In genomic region chr2:190408538-190409271, GRCh38 we compare ENCODE assay signal across 8 cellular contexts. TPM values are rescaled to one million over a fixed set of nuclear protein-coding genes. Genes with fewer than 3 reads are reported as not detected.
DNase-seq lines count a peak whose midpoint lies in the region; ATAC-seq, FAIRE-seq and TF ChIP-seq lines count a peak whose summit lies in the region.

No MANE protein-coding gene starts in this region.

- H3K79me2 ChIP-seq in GM23338 (replicated peaks; ENCODE audit: insufficient read depth) (no peaks in the 10 kb centered on the region), GM12878 (ENCODE audit: control insufficient read depth, insufficient read depth, low read length) (peaks cover 32% of the 10 kb centered on the region)

- H3K27ac ChIP-seq in GM23338 (ENCODE audit: low read depth), result no peak overlapping the region
- H3K27ac ChIP-seq in GM12878 (ENCODE audit: control insufficient read depth, insufficient read depth), result peak overlapping the region; percentile 83
- no peak overlapping the region for H3K27ac ChIP-seq in iPS-20b (ENCODE audit: low read length)
- peak overlapping the region; percentile 82 to 98 (median 94) for H3K27ac ChIP-seq in skin epidermis

- H3K4me1 ChIP-seq in GM23338 (ENCODE audit: insufficient read depth) (peaks cover 39% of the 10 kb centered on the region), GM12878 (ENCODE audit: control insufficient read depth, insufficient read depth, low read length) (peaks cover 4% of the 10 kb centered on the region), iPS-20b (ENCODE audit: insufficient read depth, low read length) (peaks cover 9% of the 10 kb centered on the region; the same call in 1 of the 2 replicates)

- SMC1A ChIA-PET in GM12878 (lab: Charles Lee; ENCODE audit: uncharacterized antibody, unreplicated experiment), result interaction anchor here (0.7 to 1.4 kb wide), 7 partner anchors 13 to 244 kb away, joined by 3 read pairs; no protein-coding TSS in a partner anchor

- TF ChIP-seq POLR2A in GM12878 (IDR thresholded peaks at IDR 0.05; ENCODE audit: low read depth, low read length), result peak; percentile 82

- H3K4me3 Mint-ChIP-seq in GM23338, result peak overlapping the region; percentile 78

- H3K27me3 ChIP-seq in GM23338 (ENCODE audit: insufficient read depth) (peaks cover 48% of the 10 kb centered on the region), GM12878 (replicated peaks in 1 of 2; ENCODE audit: control insufficient read depth in 2 of 2, insufficient read depth in 2 of 2, low read length in 1 of 2) (no peaks in the 10 kb centered on the region), iPS-20b (ENCODE audit: insufficient read depth, low read length) (peaks cover 50% of the 10 kb centered on the region)

- H3K9me3 ChIP-seq in GM12878 (replicated peaks; ENCODE audit: control insufficient read depth, insufficient read depth, low read length) (no peaks in the 10 kb centered on the region), iPS-20b (ENCODE audit: insufficient read depth, low read depth, low read length) (no peaks in the 10 kb centered on the region)

- peaks cover 7% of the 10 kb centered on the region for H3K27me3 Mint-ChIP-seq in GM23338 (ENCODE audit: insufficient read depth, low read depth, poor library complexity)

- ATAC-seq in GM23338 (peak; percentile 62), GM12878 (peak; percentile 66)

- H3K4me3 ChIP-seq in GM08714 (ENCODE audit: low read length) (peak overlapping the region; percentile 86), GM23338 (peak overlapping the region; percentile 90), LNCaP clone FGC (ENCODE audit: low read depth, low read length) (peak overlapping the region; percentile 61), GM12878 (peak overlapping the region; percentile 77), iPS-20b (ENCODE audit: low read length) (peak overlapping the region; percentile 77), skin epidermis (peak overlapping the region; percentile 55 to 85 (median 75))

- in situ Hi-C loops in GM12878 (cut with MboI), result no loop called here

- peak overlapping the region; percentile 99 for H2AFZ ChIP-seq in GM23338
- H2AFZ ChIP-seq in GM12878 (ENCODE audit: control insufficient read depth, low read depth, low read length), result peak overlapping the region; percentile 80

- H3F3A ChIP-seq in GM23338 (replicated peaks; ENCODE audit: low read depth), result no peaks in the 10 kb centered on the region

- H4K20me1 ChIP-seq in GM23338 (replicated peaks; ENCODE audit: insufficient read depth) (no peaks in the 10 kb centered on the region), GM12878 (ENCODE audit: control insufficient read depth, insufficient read depth) (no peaks in the 10 kb centered on the region)

- H3K9ac ChIP-seq in GM12878 (ENCODE audit: control insufficient read depth, insufficient read depth, low read length) (peak overlapping the region; percentile 96), iPS-20b (ENCODE audit: low read depth, low read length) (peak overlapping the region; percentile 27; the same call in 1 of the 2 replicates)

- H3K4me2 ChIP-seq in GM23338 (peak overlapping the region; percentile 98), GM12878 (ENCODE audit: control insufficient read depth, insufficient read depth) (peak overlapping the region; percentile 81)

- TF ChIP-seq RAD21 in GM12878 (IDR thresholded peaks at IDR 0.05; ENCODE audit: insufficient read depth, low read depth, low read length), result no peak

- no peaks in the 10 kb centered on the region for H3K36me3 ChIP-seq in GM23338 (ENCODE audit: insufficient read depth)
- 0 out of 4 replicates have a peak, but pooled peaks cover 0 to 2% of the 10 kb centered on the region in 2 experiments for H3K36me3 ChIP-seq in GM12878 (ENCODE audit: control insufficient read depth in 2 of 2, insufficient read depth in 2 of 2, low read length in 1 of 2)
- H3K36me3 ChIP-seq in iPS-20b (ENCODE audit: insufficient read depth, low read depth, low read length), result no peaks in the 10 kb centered on the region

- no peak for TF ChIP-seq EP300 in GM12878 (IDR thresholded peaks at IDR 0.05; ENCODE audit: borderline replicate concordance in 1 of 2, control insufficient read depth in 1 of 2, low read depth in 2 of 2, low read length in 2 of 2)

- peak; percentile 49 for DNase-seq in GM23338 (ENCODE audit: low spot score)
- no peak for DNase-seq in LNCaP clone FGC (ENCODE audit: low read depth)
- peak; percentile 56 to 88 (median 74) for DNase-seq in T-helper 2 cell
- no peak for DNase-seq in GM12878 (ENCODE audit: low read depth, low spot score)
- no peak for DNase-seq in SW 1271 (lab: John Stamatoyannopoulos, UW)

- intact Hi-C loops in GM12878 (cut with micrococcal nuclease; ENCODE audit: unreplicated experiment), result loop anchor here (5.0 kb wide), 1 partner anchor 124 kb away; the partner anchor contains the start of gene NEMP2

- peaks cover 30% of the 10 kb centered on the region for H3K4me1 Mint-ChIP-seq in GM23338

- no peaks in the 10 kb centered on the region for H3K9me3 Mint-ChIP-seq in GM23338

- no peak overlapping the region for H3K27ac Mint-ChIP-seq in GM23338

- FAIRE-seq in GM12878 (lab: Jason Lieb, UNC), result no peak

- POLR2A ChIA-PET in GM12878 (lab: Charles Lee), result no interaction called here

- no peaks in the 10 kb centered on the region for H3K36me3 Mint-ChIP-seq in GM23338 (ENCODE audit: low read depth)

- TF ChIP-seq CTCF in GM23338 (conservative IDR thresholded peaks at IDR 0.05; ENCODE audit: low read depth in 2 of 2) (no peak), LNCaP clone FGC (IDR thresholded peaks at IDR 0.05; ENCODE audit: control insufficient read depth, extremely low read depth, insufficient read depth) (no peak), GM12878 (IDR thresholded peaks at IDR 0.05 in 2 of 3, conservative IDR thresholded peaks at IDR 0.05 in 1 of 3; ENCODE audit: control insufficient read depth in 2 of 3, extremely low read depth in 1 of 3, insufficient read depth in 1 of 3, low read depth in 3 of 3, low read length in 3 of 3) (no peak)

- H3K9me2 ChIP-seq in GM23338 (ENCODE audit: insufficient read depth), result no peaks in the 10 kb centered on the region

- RAD21 ChIA-PET in GM12878 (lab: Charles Lee; ENCODE audit: unreplicated experiment), result interaction anchor here (2.0 kb wide), 1 partner anchor 258 kb away, joined by 5 read pairs; no protein-coding TSS in a partner anchor

- under 1% methylated on average over 30 of the region's 54 CpGs for WGBS in GM12878 (ENCODE audit: insufficient coverage, insufficient replicate concordance, low lambda C conversion rate, missing lambda C conversion rate)

- CTCF ChIA-PET in GM12878 (lab: Yijun Ruan, JAX), result no interaction called here

- BruUV-seq in GM12878 (replicated peaks; lab: Mats Ljungman, UMichigan), result no TSS peak

TF ChIP-seq in GM12878, 131 proteins besides CTCF, POLR2A, EP300 and RAD21 (continues in another document):
- TF ChIP-seq RELB (IDR thresholded peaks at IDR 0.05; ENCODE audit: low read depth) (peak; percentile 26; the same call in 1 of the 2 replicates), LARP7 (IDR thresholded peaks at IDR 0.05) (peak; percentile 12; the same call in 1 of the 2 replicates), MYC (IDR thresholded peaks at IDR 0.05; ENCODE audit: insufficient read depth, insufficient read length, insufficient replicate concordance, low read length, severe bottlenecking) (no peak), TCF12 (IDR thresholded peaks at IDR 0.05; ENCODE audit: low read depth, low read length) (0 out of 2 replicates have a peak, but pooled peaks have one; percentile 17), CREB1 (IDR thresholded peaks at IDR 0.05; ENCODE audit: low read depth) (peak; percentile 54; the same call in 1 of the 2 replicates), EED (IDR thresholded peaks at IDR 0.05; ENCODE audit: low read depth) (peak; percentile 66; the same call in 1 of the 2 replicates), IKZF2 (IDR thresholded peaks at IDR 0.05) (peak; percentile 27 to 44; a peak in 1 of 4 replicates), NR2C2 (IDR thresholded peaks at IDR 0.05; ENCODE audit: borderline replicate concordance, control insufficient read depth, insufficient read length, low read depth) (no peak), GATAD2B (conservative IDR thresholded peaks at IDR 0.05; ENCODE audit: low read depth) (no peak; the same call in none of the 2 replicates), BACH1 (IDR thresholded peaks at IDR 0.05; ENCODE audit: borderline replicate concordance) (no peak; the same call in 1 of the 2 replicates)

RNA-seq across cellular contexts. Expression of gene MFSD6, which starts 0.6 kb away (rescaled TPM):
- total RNA-seq in GM23338 (2014; rRNA removed; shearing (Covaris generic)), result 9.6 and 15.8 TPM in 2 replicates
- polyA plus RNA-seq in GM23338 (2016; fragmentation: Nextera tagmentation; extraction: Ambion mirVana) (2.3 and 3.1 TPM in 2 replicates), GM12878 (2011; rRNA removed) (20.9 and 25.8 TPM in 2 replicates), GM12878 (2014; fragmentation: Illumina TruSeq; extraction: Trizol) (32.2 and 32.5 TPM in 2 replicates), GM12878 (2014; fragmentation: Nextera tagmentation; extraction: Ambion mirVana) (10 to 100 TPM in 1 of 2 experiments, 1 to 10 TPM in 1; 6.7 to 10.3 TPM), GM12878 (2014; rRNA removed) (26.9 and 29.5 TPM in 2 replicates), GM12878 (2016; fragmentation: Nextera tagmentation; extraction: Ambion mirVana) (10 to 100 TPM; 19.5 to 34.4 TPM)
- 50.7 and 65.8 TPM in 2 replicates for total RNA-seq in GM12878 (2013; cell fraction: nucleolus; rRNA removed)
- total RNA-seq in GM12878 (2014; rRNA removed) (38.3 and 38.6 TPM in 2 replicates), GM12878 (2014; rRNA removed; fragmentation: Illumina TruSeq; extraction: Trizol) (20.6 and 21.5 TPM in 2 replicates), GM12878 (2021) (42.6 and 44.1 TPM in 2 replicates)
- 12.2 TPM for polyA plus RNA-seq in GM12878 (2011; ENCODE audit: low read depth)
- 19.6 and 22.2 TPM in 2 replicates for polyA plus RNA-seq in GM12878 (2011; cell fraction: cytosol; rRNA removed)
- polyA plus RNA-seq in GM12878 (2011; cell fraction: nucleus; rRNA removed), result 12.9 and 13.6 TPM in 2 replicates
- polyA plus RNA-seq in GM12878 (2012), result 19.4 and 20.9 TPM in 2 replicates
- 37.5 and 45.6 TPM in 2 replicates for polyA minus RNA-seq in GM12878 (2011; rRNA and poly(A)+ RNA removed)
- polyA minus RNA-seq in GM12878 (2011; cell fraction: cytosol; rRNA and poly(A)+ RNA removed), result 12.7 and 12.8 TPM in 2 replicates
- 23.7 and 42.4 TPM in 2 replicates for polyA minus RNA-seq in GM12878 (2011; cell fraction: nucleus; rRNA and poly(A)+ RNA removed)

Comparison
In these comparisons a context has a peak if more than half of its experiments do, and no peak if none do; other contexts are left out.
1. DNase-seq: peak in GM23338 (single experiment) and T-helper 2 cell (5 of 5); none in LNCaP clone FGC (single experiment), GM12878 (single experiment) and SW 1271 (0 of 2).
2. H3K27ac ChIP-seq: peak in GM12878 (single experiment) and skin epidermis (21 of 21); none in GM23338 (single experiment) and iPS-20b (single experiment).
3. Peak in every context shown above with its lines, with median percentiles within 50 percentile points of each other: H3K4me3 ChIP-seq.